In genomic region chr10:133017203-133017601, GRCh38 we compare ENCODE assay signal across 34 cellular contexts.
"Had no signal": no experiment of that assay in that cellular context is flagged by ENCODE, and none has a peak within 500 bp of the region (broad histone marks: within the 10 kb centered on the region; RNA-seq: fewer than 3 reads in every experiment).

No MANE protein-coding gene starts in this region.

- H3K4me1 ChIP-seq: adrenal gland, breast epithelium had no signal

- H3K9me3 ChIP-seq: adrenal gland, body of pancreas, breast epithelium had no signal

- FAIRE-seq: astrocyte, TTC549 had no signal

- H3K36me3 ChIP-seq: adrenal gland, brain microvascular endothelial cell, breast epithelium had no signal

- H3K4me3 ChIP-seq: adrenal gland, body of pancreas, breast epithelium had no signal

- DNase-seq: activated B cell treated with CpG ODN at 0.5 μM for 24 hours; activated CD4-positive, alpha-beta memory T cell treated with anti-CD3 and anti-CD28 coated beads for 36 hours; activated CD4-positive, alpha-beta T cell treated with anti-CD3 and anti-CD28 coated beads for 4 hours; activated CD4-positive, alpha-beta T cell treated with anti-CD3 and anti-CD28 coated beads, Interleukin-2, amount 10 ng/mL, durations not matched to agents 24 days and 14 days; activated CD4-positive, alpha-beta T cell treated with anti-CD3 and anti-CD28 coated beads, Interleukin-2, amount 50 U/mL, for 1 hour; activated CD4-positive, alpha-beta T cell treated with anti-CD3 and anti-CD28 coated beads, Interleukin-2, amount 50 U/mL, for 4 hours; activated CD4-positive, CD25-positive, alpha-beta regulatory T cell treated with anti-CD3 and anti-CD28 coated beads, Interleukin-2, amount 50 U/mL, for 72 hours; activated CD8-positive, alpha-beta memory T cell treated with anti-CD3 and anti-CD28 coated beads, Interleukin-2, amount 50 U/mL, for 4 hours; activated CD8-positive, alpha-beta T cell treated with anti-CD3 and anti-CD28 coated beads for 36 hours; activated effector memory CD4-positive, alpha-beta T cell treated with anti-CD3 and anti-CD28 coated beads, Interleukin-2, amount 50 U/mL, for 16 hours; activated gamma-delta T cell treated with Interleukin-2 at 50 U/mL for 16 hours; activated naive CD4-positive, alpha-beta T cell; activated naive CD4-positive, alpha-beta T cell treated with anti-CD3 and anti-CD28 coated beads for 36 hours; activated naive CD4-positive, alpha-beta T cell treated with anti-CD3 and anti-CD28 coated beads, Interleukin-2, amount 50 U/mL, for 16 hours; activated naive CD8-positive, alpha-beta T cell treated with anti-CD3 and anti-CD28 coated beads for 36 hours; activated T-cell treated with anti-CD3 and anti-CD28 coated beads for 4 hours; activated T-cell treated with anti-CD3 and anti-CD28 coated beads, Interleukin-2, amount 50 U/mL, for 1 hour; activated T-cell treated with anti-CD3 and anti-CD28 coated beads, Interleukin-2, amount 50 U/mL, for 4 hours; activated T-cell treated with anti-CD3 and anti-CD28 coated beads, Interleukin-2, amount 50 U/mL, for 72 hours; adrenal gland; amniotic stem cell; aorta; body of pancreas; brain microvascular endothelial cell; central memory CD4-positive, alpha-beta T cell; T-helper 1 cell; T-helper 2 cell; T-helper 9 cell had no signal

- H3K27me3 ChIP-seq: adrenal gland, body of pancreas, brain microvascular endothelial cell had no signal

- H3K27ac ChIP-seq: adrenal gland, body of pancreas, brain microvascular endothelial cell, breast epithelium, VCaP had no signal

- ATAC-seq: activated CD8-positive, alpha-beta T cell treated with anti-CD3 and anti-CD28 coated beads for 36 hours; activated naive CD4-positive, alpha-beta T cell treated with anti-CD3 and anti-CD28 coated beads, Interleukin-2, amount 50 U/mL, for 72 hours; activated T-cell treated with anti-CD3 and anti-CD28 coated beads, Interleukin-2, amount 50 U/mL, for 4 hours; activated T-cell treated with anti-CD3 and anti-CD28 coated beads, Interleukin-2, amount 50 U/mL, for 72 hours; activated T-helper 17 cell treated with anti-CD3 and anti-CD28 coated beads, Interleukin-2, amount 50 U/mL, for 72 hours; body of pancreas had no signal
